ENCODE assay signal across 8 cellular contexts in the genomic region with DNA sequence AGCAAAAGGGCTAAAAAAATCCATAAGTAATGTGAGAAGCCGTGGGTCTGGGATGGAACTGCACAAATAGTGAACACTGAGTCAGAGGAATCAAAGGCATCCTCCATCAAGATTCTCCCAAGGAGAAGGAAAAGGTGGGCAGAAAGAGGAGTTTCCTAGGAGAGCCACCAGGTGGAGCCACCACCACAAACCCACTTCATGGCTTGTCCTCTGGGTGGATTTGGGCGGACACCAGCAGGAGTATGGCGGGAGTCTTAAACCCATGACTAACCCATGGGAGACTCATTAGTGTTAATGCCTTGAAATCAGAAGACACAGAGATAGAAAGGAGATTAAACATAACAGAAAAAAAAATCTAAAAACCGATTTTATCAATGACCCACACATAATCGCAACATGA.
DNase-seq lines count a peak whose midpoint lies in the region; ATAC-seq and TF ChIP-seq lines count a peak whose summit lies in the region.

No MANE protein-coding gene starts in this region.

- H3K36me3 ChIP-seq in DND-41 (ENCODE audit: insufficient read depth, low read length) (peaks cover 40% of the 10 kb centered on the region), iPS DF 6.9 (ENCODE audit: control insufficient read depth, insufficient read depth, low read length) (no peaks in the 10 kb centered on the region)

- no peak overlapping the region for H2AFZ ChIP-seq in DND-41 (ENCODE audit: low read depth, low read length)

- ATAC-seq in DND-41 (ENCODE audit: insufficient read depth, low read depth) (peak; percentile 72), SK-N-SH treated with all-trans-retinoic acid at 6 μM for 48 hours (peak; percentile 96), HG02973 (IDR thresholded peaks at IDR 0.05; ENCODE audit: unreplicated experiment) (no peak)

- in situ Hi-C loops in astrocyte of the cerebellum (cut with HindIII; ENCODE audit: low sequenced_read_pairs), result no loop called here

- WGBS in iPS DF 6.9 (ENCODE audit: insufficient coverage, insufficient read length), result no CpG with 5 or more reads among the region's 5 CpGs

- H3K9me3 ChIP-seq in DND-41 (ENCODE audit: insufficient read depth, low read length, severe bottlenecking) (no peaks in the 10 kb centered on the region), iPS DF 6.9 (ENCODE audit: control insufficient read depth, insufficient read depth, low read length) (no peaks in the 10 kb centered on the region)

- no peaks in the 10 kb centered on the region for H4K20me1 ChIP-seq in DND-41 (ENCODE audit: insufficient read depth, low read length)

- H3K27ac ChIP-seq in DND-41 (ENCODE audit: low read length) (0 out of 2 replicates have a peak overlapping the region, but pooled peaks have one; percentile 50), iPS DF 6.9 (ENCODE audit: low read length) (no peak overlapping the region)

- peak; percentile 75 for TF ChIP-seq CTCF in DND-41 (IDR thresholded peaks at IDR 0.05; ENCODE audit: borderline replicate concordance, extremely low read depth, low read length, poor library complexity, severe bottlenecking)
- peak; percentile 68 for TF ChIP-seq CTCF in astrocyte of the cerebellum (IDR thresholded peaks at IDR 0.05; ENCODE audit: low read depth, low read length, missing control alignments)

- peaks cover 62% of the 10 kb centered on the region for H3K79me2 ChIP-seq in DND-41 (ENCODE audit: insufficient read depth, low read length)

- peak; percentile 52 for DNase-seq in DND-41
- DNase-seq in HuH-7 (ENCODE audit: low spot score), result peak; percentile 20
- DNase-seq in astrocyte of the cerebellum (ENCODE audit: low read depth), result peak; percentile 41
- peak; percentile 37 for DNase-seq in iPS DF 6.9 (ENCODE audit: low read depth, low spot score)
- DNase-seq in stimulated activated CD4-positive, alpha-beta T cell treated with anti-CD3 and anti-CD28 coated beads, Interleukin-1b, Interleukin-23, amount 100 ng/mL, for 4 hours (ENCODE audit: low read depth in 2 of 2), result peak; percentile 23 to 43
- no peak for DNase-seq in NCI-H1048 (lab: John Stamatoyannopoulos, UW)

- H3K9ac ChIP-seq in DND-41 (ENCODE audit: low read depth, low read length), result no peak overlapping the region

- H3K27me3 ChIP-seq in DND-41 (ENCODE audit: insufficient read depth, low read length, poor library complexity), result no peaks in the 10 kb centered on the region
- no peaks in the 10 kb centered on the region for H3K27me3 ChIP-seq in iPS DF 6.9 (ENCODE audit: control insufficient read depth, insufficient read depth, low read length)

- H3K4me2 ChIP-seq in DND-41 (ENCODE audit: insufficient read depth, low read length), result no peak overlapping the region

- H3K4me1 ChIP-seq in DND-41 (ENCODE audit: insufficient read depth, low read length) (peaks cover 4% of the 10 kb centered on the region; the same call in 1 of the 2 replicates), iPS DF 6.9 (ENCODE audit: control insufficient read depth, insufficient read depth, low read length) (no peaks in the 10 kb centered on the region)

- no peak overlapping the region for H3K4me3 ChIP-seq in DND-41 (ENCODE audit: low read depth in 1 of 2, low read length in 2 of 2)
- H3K4me3 ChIP-seq in astrocyte of the cerebellum (ENCODE audit: low read depth, low read length), result no peak overlapping the region
- no peak overlapping the region for H3K4me3 ChIP-seq in iPS DF 6.9 (ENCODE audit: low read length)

TF ChIP-seq in SK-N-SH treated with all-trans-retinoic acid at 6 μM for 48 hours, 23 proteins besides CTCF, POLR2A, EP300 and RAD21:
- TF ChIP-seq ZC3H10 (CRISPR knock-in tag; IDR thresholded peaks at IDR 0.05), result no peak
- no peak for TF ChIP-seq PPARA (CRISPR knock-in tag; IDR thresholded peaks at IDR 0.05; ENCODE audit: borderline replicate concordance)
- no peak for TF ChIP-seq SNAI2 (CRISPR knock-in tag; IDR thresholded peaks at IDR 0.05)
- no peak for TF ChIP-seq OSR1 (CRISPR knock-in tag; IDR thresholded peaks at IDR 0.05)
- TF ChIP-seq RARB (CRISPR knock-in tag; IDR thresholded peaks at IDR 0.05), result no peak
- TF ChIP-seq, protein P1, sequence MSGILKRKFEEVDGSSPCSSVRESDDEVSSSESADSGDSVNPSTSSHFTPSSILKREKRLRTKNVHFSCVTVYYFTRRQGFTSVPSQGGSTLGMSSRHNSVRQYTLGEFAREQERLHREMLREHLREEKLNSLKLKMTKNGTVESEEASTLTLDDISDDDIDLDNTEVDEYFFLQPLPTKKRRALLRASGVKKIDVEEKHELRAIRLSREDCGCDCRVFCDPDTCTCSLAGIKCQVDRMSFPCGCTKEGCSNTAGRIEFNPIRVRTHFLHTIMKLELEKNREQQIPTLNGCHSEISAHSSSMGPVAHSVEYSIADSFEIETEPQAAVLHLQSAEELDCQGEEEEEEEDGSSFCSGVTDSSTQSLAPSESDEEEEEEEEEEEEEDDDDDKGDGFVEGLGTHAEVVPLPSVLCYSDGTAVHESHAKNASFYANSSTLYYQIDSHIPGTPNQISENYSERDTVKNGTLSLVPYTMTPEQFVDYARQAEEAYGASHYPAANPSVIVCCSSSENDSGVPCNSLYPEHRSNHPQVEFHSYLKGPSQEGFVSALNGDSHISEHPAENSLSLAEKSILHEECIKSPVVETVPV (CRISPR knock-in tag; IDR thresholded peaks at IDR 0.05), result no peak
- TF ChIP-seq, protein P2, sequence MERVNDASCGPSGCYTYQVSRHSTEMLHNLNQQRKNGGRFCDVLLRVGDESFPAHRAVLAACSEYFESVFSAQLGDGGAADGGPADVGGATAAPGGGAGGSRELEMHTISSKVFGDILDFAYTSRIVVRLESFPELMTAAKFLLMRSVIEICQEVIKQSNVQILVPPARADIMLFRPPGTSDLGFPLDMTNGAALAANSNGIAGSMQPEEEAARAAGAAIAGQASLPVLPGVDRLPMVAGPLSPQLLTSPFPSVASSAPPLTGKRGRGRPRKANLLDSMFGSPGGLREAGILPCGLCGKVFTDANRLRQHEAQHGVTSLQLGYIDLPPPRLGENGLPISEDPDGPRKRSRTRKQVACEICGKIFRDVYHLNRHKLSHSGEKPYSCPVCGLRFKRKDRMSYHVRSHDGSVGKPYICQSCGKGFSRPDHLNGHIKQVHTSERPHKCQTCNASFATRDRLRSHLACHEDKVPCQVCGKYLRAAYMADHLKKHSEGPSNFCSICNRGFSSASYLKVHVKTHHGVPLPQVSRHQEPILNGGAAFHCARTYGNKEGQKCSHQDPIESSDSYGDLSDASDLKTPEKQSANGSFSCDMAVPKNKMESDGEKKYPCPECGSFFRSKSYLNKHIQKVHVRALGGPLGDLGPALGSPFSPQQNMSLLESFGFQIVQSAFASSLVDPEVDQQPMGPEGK (CRISPR knock-in tag; IDR thresholded peaks at IDR 0.05; ENCODE audit: borderline replicate concordance), result no peak
- TF ChIP-seq ZFP3 (CRISPR knock-in tag; IDR thresholded peaks at IDR 0.05), result no peak
- no peak for TF ChIP-seq ISL1 (CRISPR knock-in tag; IDR thresholded peaks at IDR 0.05)
- TF ChIP-seq ESRRG (CRISPR knock-in tag; IDR thresholded peaks at IDR 0.05), result no peak
- TF ChIP-seq BACH2 (CRISPR knock-in tag; IDR thresholded peaks at IDR 0.05; ENCODE audit: borderline replicate concordance), result no peak
- no peak for TF ChIP-seq TCF4 (CRISPR knock-in tag; IDR thresholded peaks at IDR 0.05; ENCODE audit: borderline replicate concordance)
- TF ChIP-seq ARNTL (CRISPR knock-in tag; IDR thresholded peaks at IDR 0.05; ENCODE audit: borderline replicate concordance, low read depth), result no peak
- no peak for TF ChIP-seq TOX (CRISPR knock-in tag; IDR thresholded peaks at IDR 0.05; ENCODE audit: borderline replicate concordance)
- no peak for TF ChIP-seq POU6F1 (CRISPR knock-in tag; IDR thresholded peaks at IDR 0.05; ENCODE audit: borderline replicate concordance, low read depth)
- TF ChIP-seq ZNF70 (CRISPR knock-in tag; IDR thresholded peaks at IDR 0.05), result no peak
- TF ChIP-seq ZNF565 (CRISPR knock-in tag; conservative IDR thresholded peaks at IDR 0.05; ENCODE audit: low read depth), result no peak
- no peak for TF ChIP-seq ZNF8 (CRISPR knock-in tag; IDR thresholded peaks at IDR 0.05)
- TF ChIP-seq, protein P3, sequence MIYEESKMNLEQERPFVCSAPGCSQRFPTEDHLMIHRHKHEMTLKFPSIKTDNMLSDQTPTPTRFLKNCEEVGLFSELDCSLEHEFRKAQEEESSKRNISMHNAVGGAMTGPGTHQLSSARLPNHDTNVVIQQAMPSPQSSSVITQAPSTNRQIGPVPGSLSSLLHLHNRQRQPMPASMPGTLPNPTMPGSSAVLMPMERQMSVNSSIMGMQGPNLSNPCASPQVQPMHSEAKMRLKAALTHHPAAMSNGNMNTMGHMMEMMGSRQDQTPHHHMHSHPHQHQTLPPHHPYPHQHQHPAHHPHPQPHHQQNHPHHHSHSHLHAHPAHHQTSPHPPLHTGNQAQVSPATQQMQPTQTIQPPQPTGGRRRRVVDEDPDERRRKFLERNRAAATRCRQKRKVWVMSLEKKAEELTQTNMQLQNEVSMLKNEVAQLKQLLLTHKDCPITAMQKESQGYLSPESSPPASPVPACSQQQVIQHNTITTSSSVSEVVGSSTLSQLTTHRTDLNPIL (CRISPR knock-in tag; IDR thresholded peaks at IDR 0.05; ENCODE audit: low read depth), result no peak
- no peak for TF ChIP-seq CSDC2 (CRISPR knock-in tag; IDR thresholded peaks at IDR 0.05)
